In the genomic region with DNA sequence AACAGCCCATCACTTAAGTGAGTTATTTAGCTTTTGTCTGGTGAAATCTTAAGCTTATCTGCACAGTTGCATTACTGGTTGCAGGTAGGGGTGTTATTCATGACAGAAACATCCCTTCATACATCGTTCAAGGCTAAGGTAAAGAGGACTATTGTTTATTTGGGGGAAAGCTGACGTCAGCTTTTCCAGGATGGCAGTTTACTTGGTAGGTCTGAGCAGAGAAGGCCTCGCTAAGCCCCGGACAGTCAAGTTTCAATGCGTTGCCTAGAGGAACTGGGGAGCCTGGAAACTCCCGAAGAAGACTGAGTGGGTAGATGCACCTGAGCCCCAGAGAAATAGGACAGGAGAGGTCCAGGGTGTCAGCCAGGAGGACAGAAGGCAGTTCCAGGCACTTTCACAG, we compare ENCODE assay signal across 11 cellular contexts. TPM values are rescaled to one million over a fixed set of nuclear protein-coding genes. Genes with fewer than 3 reads are reported as not detected.
DNase-seq lines count a peak whose midpoint lies in the region; ATAC-seq and TF ChIP-seq lines count a peak whose summit lies in the region.
"Had no signal": no experiment of that assay in that cellular context is flagged by ENCODE, and none has a peak within 500 bp of the region (broad histone marks: within the 10 kb centered on the region; RNA-seq: fewer than 3 reads in every experiment).

No MANE protein-coding gene starts in this region.

- TF ChIP-seq CTCF in activated CD8-positive, alpha-beta T cell treated with anti-CD3 and anti-CD28 coated beads for 36 hours (IDR thresholded peaks at IDR 0.05), result no peak
- TF ChIP-seq CTCF in spleen (IDR thresholded peaks at IDR 0.05 in 8 of 11, conservative IDR thresholded peaks at IDR 0.05 in 3 of 11), result no peak

- H3K27me3 ChIP-seq in effector memory CD4-positive, alpha-beta T cell (replicated peaks; ENCODE audit: control insufficient read depth, insufficient read depth, low read length, poor library complexity, severe bottlenecking), result no peaks in the 10 kb centered on the region
- no peaks in the 10 kb centered on the region for H3K27me3 ChIP-seq in spleen (replicated peaks in 1 of 7)
- H3K27me3 ChIP-seq: left lung had no signal

- H3K27me3 Mint-ChIP-seq in activated CD8-positive, alpha-beta T cell treated with anti-CD3 and anti-CD28 coated beads for 36 hours, result no peaks in the 10 kb centered on the region
- no peaks in the 10 kb centered on the region for H3K27me3 Mint-ChIP-seq in activated CD8-positive, alpha-beta T cell treated with anti-CD3 and anti-CD28 coated beads, Interleukin-2, amount 10 ng/mL, durations not matched to agents 7 days and 5 days (ENCODE audit: low read depth)
- H3K27me3 Mint-ChIP-seq in activated T-cell treated with anti-CD3 and anti-CD28 coated beads, Interleukin-2, amount 50 U/mL, for 4 hours (ENCODE audit: low read depth), result no peaks in the 10 kb centered on the region

- H3K9me3 ChIP-seq in effector memory CD4-positive, alpha-beta T cell (ENCODE audit: control insufficient read depth, low read length), result no peaks in the 10 kb centered on the region
- no peaks in the 10 kb centered on the region for H3K9me3 ChIP-seq in spleen
- H3K9me3 ChIP-seq: left lung had no signal

- intact Hi-C loops in activated CD8-positive, alpha-beta T cell treated with anti-CD3 and anti-CD28 coated beads for 36 hours (cut with micrococcal nuclease), result loop anchor here (5.0 kb wide), 1 partner anchor 184 kb away; no protein-coding TSS in a partner anchor
- intact Hi-C loops in spleen (cut with DNase I; ENCODE audit: low total_unique reads), result loop anchor here (5.0 kb wide), 1 partner anchor 114 kb away; a partner anchor contains a TSS

- DNase-seq in activated CD8-positive, alpha-beta T cell treated with anti-CD3 and anti-CD28 coated beads for 36 hours, result no peak
- DNase-seq in activated CD8-positive, alpha-beta T cell treated with anti-CD3 and anti-CD28 coated beads, Interleukin-2, amount 10 ng/mL, durations not matched to agents 7 days and 5 days, result no peak
- peak; percentile 76 for DNase-seq in NCI-H510A treated with DMSO at 0.1 percent for 48 hours (lab: John Stamatoyannopoulos, UW)
- no peak for DNase-seq in effector memory CD4-positive, alpha-beta T cell
- no peak for DNase-seq in spleen
- DNase-seq in NCI-H2029 treated with DMSO at 0.1 percent for 48 hours (lab: John Stamatoyannopoulos, UW), result no peak
- DNase-seq in activated T-cell treated with anti-CD3 and anti-CD28 coated beads, Interleukin-2, amount 50 U/mL, for 4 hours, result no peak
- DNase-seq: left lung; stimulated activated naive CD4-positive, alpha-beta T cell treated with Interleukin-2 at 50 U/mL for 16 hours; T1000 had no signal

- POLR2A ChIA-PET in activated CD8-positive, alpha-beta T cell treated with anti-CD3 and anti-CD28 coated beads for 36 hours (lab: Charles Lee), result interaction anchor here (1.7 to 5.4 kb wide), 4 partner anchors 7 to 203 kb away, joined by 4 to 84 read pairs (median 18); a partner anchor contains a TSS
- POLR2A ChIA-PET in activated CD8-positive, alpha-beta T cell treated with anti-CD3 and anti-CD28 coated beads, Interleukin-2, amount 10 ng/mL, durations not matched to agents 7 days and 5 days (lab: Charles Lee), result interaction anchor here (3.1 to 5.0 kb wide), 3 partner anchors 63 to 167 kb away, joined by 15 to 176 read pairs (median 91); a partner anchor contains a TSS

- H3K4me1 ChIP-seq in effector memory CD4-positive, alpha-beta T cell (ENCODE audit: control insufficient read depth, insufficient read depth, low read length, poor library complexity, severe bottlenecking), result peaks cover 5% of the 10 kb centered on the region
- peaks cover 19 to 73% (median 48%) of the 10 kb centered on the region in 6 donors for H3K4me1 ChIP-seq in spleen

- peaks cover 52% of the 10 kb centered on the region for H3K4me1 Mint-ChIP-seq in activated CD8-positive, alpha-beta T cell treated with anti-CD3 and anti-CD28 coated beads for 36 hours (ENCODE audit: low read depth)
- H3K4me1 Mint-ChIP-seq in activated CD8-positive, alpha-beta T cell treated with anti-CD3 and anti-CD28 coated beads, Interleukin-2, amount 10 ng/mL, durations not matched to agents 7 days and 5 days (ENCODE audit: low read depth), result peaks cover 55% of the 10 kb centered on the region
- H3K4me1 Mint-ChIP-seq in activated T-cell treated with anti-CD3 and anti-CD28 coated beads, Interleukin-2, amount 50 U/mL, for 4 hours (ENCODE audit: low read depth), result peaks cover 40% of the 10 kb centered on the region

- peaks cover 13% of the 10 kb centered on the region for H3K36me3 Mint-ChIP-seq in activated CD8-positive, alpha-beta T cell treated with anti-CD3 and anti-CD28 coated beads for 36 hours (ENCODE audit: low read depth)
- H3K36me3 Mint-ChIP-seq in activated CD8-positive, alpha-beta T cell treated with anti-CD3 and anti-CD28 coated beads, Interleukin-2, amount 10 ng/mL, durations not matched to agents 7 days and 5 days (ENCODE audit: low read depth), result peaks cover 10% of the 10 kb centered on the region
- peaks cover 6% of the 10 kb centered on the region for H3K36me3 Mint-ChIP-seq in activated T-cell treated with anti-CD3 and anti-CD28 coated beads, Interleukin-2, amount 50 U/mL, for 4 hours (ENCODE audit: insufficient read depth)

- H3K4me3 Mint-ChIP-seq in activated CD8-positive, alpha-beta T cell treated with anti-CD3 and anti-CD28 coated beads for 36 hours, result no peak overlapping the region
- no peak overlapping the region for H3K4me3 Mint-ChIP-seq in activated CD8-positive, alpha-beta T cell treated with anti-CD3 and anti-CD28 coated beads, Interleukin-2, amount 10 ng/mL, durations not matched to agents 7 days and 5 days
- no peak overlapping the region for H3K4me3 Mint-ChIP-seq in activated T-cell treated with anti-CD3 and anti-CD28 coated beads, Interleukin-2, amount 50 U/mL, for 4 hours

- H3K4me3 ChIP-seq in effector memory CD4-positive, alpha-beta T cell (ENCODE audit: insufficient read depth, low read depth, low read length, poor library complexity, severe bottlenecking), result no peak overlapping the region
- no peak overlapping the region for H3K4me3 ChIP-seq in spleen
- H3K4me3 ChIP-seq: left lung had no signal

- no peaks in the 10 kb centered on the region for H3K36me3 ChIP-seq in effector memory CD4-positive, alpha-beta T cell (ENCODE audit: control insufficient read depth, insufficient read depth, low read length)
- peaks cover 0 to 12% (median 0%) of the 10 kb centered on the region in 6 donors for H3K36me3 ChIP-seq in spleen
- H3K36me3 ChIP-seq: left lung had no signal

- H3K9me3 Mint-ChIP-seq in activated CD8-positive, alpha-beta T cell treated with anti-CD3 and anti-CD28 coated beads for 36 hours, result no peaks in the 10 kb centered on the region
- no peaks in the 10 kb centered on the region for H3K9me3 Mint-ChIP-seq in activated CD8-positive, alpha-beta T cell treated with anti-CD3 and anti-CD28 coated beads, Interleukin-2, amount 10 ng/mL, durations not matched to agents 7 days and 5 days (ENCODE audit: insufficient read depth)
- H3K9me3 Mint-ChIP-seq in activated T-cell treated with anti-CD3 and anti-CD28 coated beads, Interleukin-2, amount 50 U/mL, for 4 hours, result no peaks in the 10 kb centered on the region

- no peak for TF ChIP-seq POLR2A in spleen (IDR thresholded peaks at IDR 0.05)

- CTCF ChIA-PET in activated CD8-positive, alpha-beta T cell treated with anti-CD3 and anti-CD28 coated beads for 36 hours (lab: Charles Lee), result interaction anchor here (0.7 to 1.7 kb wide), 5 partner anchors 18 to 185 kb away, joined by 3 to 7 read pairs (median 3); no protein-coding TSS in a partner anchor
- CTCF ChIA-PET in activated CD8-positive, alpha-beta T cell treated with anti-CD3 and anti-CD28 coated beads, Interleukin-2, amount 10 ng/mL, durations not matched to agents 7 days and 5 days (lab: Charles Lee), result interaction anchor here (1.0 to 5.4 kb wide), 3 partner anchors 63 to 187 kb away, joined by 4 to 32 read pairs (median 4); no protein-coding TSS in a partner anchor

- 50 to 63% (median 59%) methylated on average over 6 of the region's 6 CpGs for WGBS in spleen, 5 donors

- peak overlapping the region; percentile 26 for H3K27ac ChIP-seq in effector memory CD4-positive, alpha-beta T cell (ENCODE audit: insufficient read depth, low read length, poor library complexity, severe bottlenecking)
- H3K27ac ChIP-seq in spleen, result peak overlapping the region in 6 of 8 donors; percentile 25 to 98 (median 96)

- ATAC-seq in activated CD8-positive, alpha-beta T cell treated with anti-CD3 and anti-CD28 coated beads for 36 hours, result no peak
- no peak for ATAC-seq in activated CD8-positive, alpha-beta T cell treated with anti-CD3 and anti-CD28 coated beads, Interleukin-2, amount 10 ng/mL, durations not matched to agents 7 days and 5 days
- ATAC-seq in GM19467 (IDR thresholded peaks at IDR 0.05; ENCODE audit: unreplicated experiment), result no peak
- no peak for ATAC-seq in activated T-cell treated with anti-CD3 and anti-CD28 coated beads, Interleukin-2, amount 50 U/mL, for 4 hours
- ATAC-seq: left lung had no signal

- peak overlapping the region; percentile 30 for H3K27ac Mint-ChIP-seq in activated CD8-positive, alpha-beta T cell treated with anti-CD3 and anti-CD28 coated beads for 36 hours
- no peak overlapping the region for H3K27ac Mint-ChIP-seq in activated CD8-positive, alpha-beta T cell treated with anti-CD3 and anti-CD28 coated beads, Interleukin-2, amount 10 ng/mL, durations not matched to agents 7 days and 5 days

RNA-seq across cellular contexts. Expression of a gene that starts 2.2 kb away (rescaled TPM):
- total RNA-seq in activated CD8-positive, alpha-beta T cell treated with anti-CD3 and anti-CD28 coated beads for 36 hours, result not detected
- total RNA-seq in activated CD8-positive, alpha-beta T cell treated with anti-CD3 and anti-CD28 coated beads, Interleukin-2, amount 10 ng/mL, durations not matched to agents 7 days and 5 days, result not detected
- 10 to 100 TPM in 1 of 7 donors, under 1 TPM in 1, not detected in 5; under 0.01 to 11.8 TPM for total RNA-seq in spleen
- polyA plus RNA-seq in spleen, result not detected
- total RNA-seq in activated T-cell treated with anti-CD3 and anti-CD28 coated beads, Interleukin-2, amount 50 U/mL, for 4 hours, result not detected
- total RNA-seq: left lung had no signal
